Comparison of ENCODE assay signal across 14 cellular contexts in genomic region chr4:15455290-15455689, GRCh38. TPM values are rescaled to one million over a fixed set of nuclear protein-coding genes. Genes with fewer than 3 reads are reported as not detected.
DNase-seq lines count a peak whose midpoint lies in the region; ATAC-seq, FAIRE-seq and TF ChIP-seq lines count a peak whose summit lies in the region.
"Had no signal": no experiment of that assay in that cellular context is flagged by ENCODE, and none has a peak within 500 bp of the region (broad histone marks: within the 10 kb centered on the region; RNA-seq: fewer than 3 reads in every experiment).

No MANE protein-coding gene starts in this region.

- no peak overlapping the region for H3K27ac Mint-ChIP-seq in stimulated activated effector memory CD8-positive, alpha-beta T cell treated with anti-CD3 and anti-CD28 coated beads, Interleukin-12 subunit alpha, Interleukin-12 subunit beta, amount 100 ng/mL, for 72 hours
- H3K27ac Mint-ChIP-seq: activated naive CD8-positive, alpha-beta T cell; T-helper 2 cell treated with Interferon-gamma antibody and Interleukin-4, amounts not matched to agents 5 μg/mL and 100 μg/mL, for 36 hours had no signal

- H3K27me3 ChIP-seq in HepG2 (ENCODE audit: control insufficient read depth in 1 of 2, insufficient read depth in 2 of 2, low read length in 2 of 2) (no peaks in the 10 kb centered on the region), tibial nerve (no peaks in the 10 kb centered on the region)
- H3K27me3 ChIP-seq: Peyer's patch had no signal

- ATAC-seq in HepG2 = no peak
- ATAC-seq in stimulated activated effector memory CD8-positive, alpha-beta T cell treated with anti-CD3 and anti-CD28 coated beads, Interleukin-12 subunit alpha, Interleukin-12 subunit beta, amount 100 ng/mL, for 72 hours = no peak

- H3K4me3 ChIP-seq in coronary artery (peak overlapping the region; percentile 8), HepG2 (replicated peaks in 1 of 3; ENCODE audit: insufficient read depth in 1 of 3, low read depth in 2 of 3, low read length in 3 of 3) (no peak overlapping the region), tibial nerve (no peak overlapping the region)
- H3K4me3 ChIP-seq: Peyer's patch, skin epidermis had no signal

- peak; percentile 17 for DNase-seq in HuH-7 (ENCODE audit: low spot score)
- peak; percentile 88 for DNase-seq in coronary artery (ENCODE audit: low spot score)
- DNase-seq in HepG2 (ENCODE audit: low spot score) = no peak
- peak; percentile 58 to 83 for DNase-seq in tibial nerve (ENCODE audit: low spot score in 2 of 2)
- no peak for DNase-seq in stimulated activated effector memory CD8-positive, alpha-beta T cell treated with anti-CD3 and anti-CD28 coated beads, Interleukin-12 subunit alpha, Interleukin-12 subunit beta, amount 100 ng/mL, for 72 hours (ENCODE audit: low spot score in 2 of 2)
- no peak for DNase-seq in GM12892 (ENCODE audit: insufficient read length)
- no peak for DNase-seq in NCI-H2227 (lab: John Stamatoyannopoulos, UW; ENCODE audit: unreplicated experiment)
- DNase-seq: activated CD8-positive, alpha-beta memory T cell treated with anti-CD3 and anti-CD28 coated beads for 24 hours; NCI-H2171 had no signal

- intact Hi-C loops in HepG2 (cut with micrococcal nuclease; ENCODE audit: unreplicated experiment) = no loop called here

- FAIRE-seq in HepG2 (lab: Jason Lieb, UNC) (no peak), GM12892 (lab: Jason Lieb, UNC) (no peak)
- FAIRE-seq: GM12891 had no signal

- TF ChIP-seq POLR2A in HepG2 (IDR thresholded peaks at IDR 0.05; ENCODE audit: insufficient read depth in 1 of 2, low read depth in 2 of 2, low read length in 2 of 2) (no peak), tibial nerve (IDR thresholded peaks at IDR 0.05) (no peak), GM12892 (IDR thresholded peaks at IDR 0.05; ENCODE audit: low read depth, low read length) (no peak)

- TF ChIP-seq CTCF in coronary artery (IDR thresholded peaks at IDR 0.05) (no peak), HepG2 (CRISPR knock-in tag; IDR thresholded peaks at IDR 0.05) (no peak), tibial nerve (IDR thresholded peaks at IDR 0.05) (no peak)

- no peak overlapping the region for H3K9ac ChIP-seq in HepG2 (ENCODE audit: insufficient read depth, low read depth, low read length)

- no peak overlapping the region for H3K4me2 ChIP-seq in HepG2 (ENCODE audit: low read depth, low read length)

- TF ChIP-seq EP300 in HepG2 (IDR thresholded peaks at IDR 0.05; ENCODE audit: low read depth in 2 of 2, low read length in 2 of 2) (no peak), HepG2 (CRISPR knock-in tag; IDR thresholded peaks at IDR 0.05; ENCODE audit: borderline replicate concordance) (no peak), tibial nerve (IDR thresholded peaks at IDR 0.05) (peak; percentile 72 to 95)

- H3K27ac ChIP-seq in coronary artery = peak overlapping the region; percentile 66 to 87
- no peak overlapping the region for H3K27ac ChIP-seq in HepG2 (ENCODE audit: extremely low read length, insufficient read depth, low read length)
- H3K27ac ChIP-seq in tibial nerve = peak overlapping the region in 3 of 4 donors; percentile 28 to 79 (median 53)

- no peaks in the 10 kb centered on the region for H3K36me3 Mint-ChIP-seq in stimulated activated effector memory CD8-positive, alpha-beta T cell treated with anti-CD3 and anti-CD28 coated beads, Interleukin-12 subunit alpha, Interleukin-12 subunit beta, amount 100 ng/mL, for 72 hours
- H3K36me3 Mint-ChIP-seq: activated naive CD8-positive, alpha-beta T cell had no signal

- no peaks in the 10 kb centered on the region for H4K20me1 ChIP-seq in HepG2 (ENCODE audit: insufficient read depth, low read length)

- H3K36me3 ChIP-seq in HepG2 (replicated peaks in 1 of 2; ENCODE audit: control insufficient read depth in 1 of 2, insufficient read depth in 2 of 2, low read length in 2 of 2) (no peaks in the 10 kb centered on the region), tibial nerve (no peaks in the 10 kb centered on the region)
- H3K36me3 ChIP-seq: Peyer's patch had no signal

- H3K9me3 Mint-ChIP-seq in stimulated activated effector memory CD8-positive, alpha-beta T cell treated with anti-CD3 and anti-CD28 coated beads, Interleukin-12 subunit alpha, Interleukin-12 subunit beta, amount 100 ng/mL, for 72 hours = no peaks in the 10 kb centered on the region
- H3K9me3 Mint-ChIP-seq: T-helper 2 cell treated with Interferon-gamma antibody and Interleukin-4, amounts not matched to agents 5 μg/mL and 100 μg/mL, for 36 hours had no signal

- POLR2A ChIA-PET in HepG2 (lab: Yijun Ruan, JAX) = no interaction called here

- BruUV-seq in HepG2 (replicated peaks; lab: Mats Ljungman, UMichigan) = no TSS peak

- H2AFZ ChIP-seq in HepG2 (ENCODE audit: low read length) = no peak overlapping the region

- in situ Hi-C loops in HepG2 (cut with HindIII; ENCODE audit: extremely low pct_ligation_motif_present, low pct_unique_long_range_greater_than_20kb) = loop anchor here (5.0 kb wide), 1 partner anchor 218 kb away; no protein-coding TSS in a partner anchor

- no peak overlapping the region for H3K4me3 Mint-ChIP-seq in stimulated activated effector memory CD8-positive, alpha-beta T cell treated with anti-CD3 and anti-CD28 coated beads, Interleukin-12 subunit alpha, Interleukin-12 subunit beta, amount 100 ng/mL, for 72 hours
- H3K4me3 Mint-ChIP-seq: activated naive CD8-positive, alpha-beta T cell; T-helper 2 cell treated with Interferon-gamma antibody and Interleukin-4, amounts not matched to agents 5 μg/mL and 100 μg/mL, for 36 hours had no signal

- CTCF ChIA-PET in HepG2 (lab: Yijun Ruan, JAX; ENCODE audit: low intra/inter-chr PET ratio, low total read pairs) = no interaction called here

- H3K4me1 ChIP-seq in HepG2 (ENCODE audit: insufficient read depth, low read length) (no peaks in the 10 kb centered on the region), tibial nerve (peaks cover 2 to 61% (median 32%) of the 10 kb centered on the region in 4 donors)
- H3K4me1 ChIP-seq: Peyer's patch had no signal

- WGBS in HepG2 (ENCODE audit: low lambda C conversion rate) = 30% methylated on average over 3 of the region's 3 CpGs
- 81 to 82% methylated on average over 3 of the region's 3 CpGs for WGBS in tibial nerve, 2 donors

- no peaks in the 10 kb centered on the region for H3K4me1 Mint-ChIP-seq in stimulated activated effector memory CD8-positive, alpha-beta T cell treated with anti-CD3 and anti-CD28 coated beads, Interleukin-12 subunit alpha, Interleukin-12 subunit beta, amount 100 ng/mL, for 72 hours

- H3K9me3 ChIP-seq in HepG2 (ENCODE audit: low read length) = no peaks in the 10 kb centered on the region
- H3K9me3 ChIP-seq in tibial nerve = no peaks in the 10 kb centered on the region
- H3K9me3 ChIP-seq: Peyer's patch had no signal

- H3K79me2 ChIP-seq in HepG2 (ENCODE audit: insufficient read depth, low read length) = no peaks in the 10 kb centered on the region

- TF ChIP-seq RAD21 in HepG2 (CRISPR knock-in tag; IDR thresholded peaks at IDR 0.05) = no peak

RNA-seq across cellular contexts. Expression of gene CC2D2A, which starts 14.4 kb away (rescaled TPM):
- total RNA-seq in HepG2 (2016; rRNA removed; fragmentation: Illumina TruSeq; extraction: Trizol) (6.5 and 7.2 TPM in 2 replicates), tibial nerve (10 to 100 TPM; 29.5 to 47.9 (median 38.4) TPM)
- 1.8 and 1.9 TPM in 2 replicates for total RNA-seq in HepG2 (2016; cell fraction: cytosol; rRNA removed; fragmentation: Illumina TruSeq; extraction: Trizol; ENCODE audit: low read depth)
- 7.4 and 8.8 TPM in 2 replicates for total RNA-seq in HepG2 (2016; cell fraction: insoluble cytoplasmic fraction; rRNA removed; fragmentation: Illumina TruSeq; extraction: Trizol)
- total RNA-seq in HepG2 (2016; cell fraction: membrane; rRNA removed; fragmentation: Illumina TruSeq; extraction: Trizol) = 3.2 and 3.5 TPM in 2 replicates
- total RNA-seq in HepG2 (2016; cell fraction: nucleus; rRNA removed; fragmentation: Illumina TruSeq; extraction: Trizol) = 8.4 and 12.6 TPM in 2 replicates
- 2.4 and 4.2 TPM in 2 replicates for polyA plus RNA-seq in HepG2 (2011; rRNA removed)
- polyA plus RNA-seq in HepG2 (2011; cell fraction: cytosol; rRNA removed) = 1.4 and 3.5 TPM in 2 replicates
- 5.0 and 6.6 TPM in 2 replicates for polyA plus RNA-seq in HepG2 (2011; cell fraction: nucleus; rRNA removed)
- polyA plus RNA-seq in HepG2 (2012) = 2.4 and 4.9 TPM in 2 replicates
- polyA plus RNA-seq in HepG2 (2016; cell fraction: cytosol; fragmentation: Illumina TruSeq; extraction: Trizol; ENCODE audit: low read depth) = 1.2 TPM in 2 replicates
- 6.8 and 6.9 TPM in 2 replicates for polyA plus RNA-seq in HepG2 (2016; cell fraction: insoluble cytoplasmic fraction; fragmentation: Illumina TruSeq; extraction: Trizol; ENCODE audit: low read depth)
- polyA plus RNA-seq in HepG2 (2016; cell fraction: membrane; fragmentation: Illumina TruSeq; extraction: Trizol; ENCODE audit: low read depth) = 1.3 and 2.0 TPM in 2 replicates
- 9.0 and 12.6 TPM in 2 replicates for polyA plus RNA-seq in HepG2 (2016; cell fraction: nucleus; fragmentation: Illumina TruSeq; extraction: Trizol; ENCODE audit: insufficient read depth, low read depth)
- polyA minus RNA-seq in HepG2 (2011; rRNA and poly(A)+ RNA removed; ENCODE audit: low replicate concordance) = 2.0 and 7.9 TPM in 2 replicates
- 2.5 and 2.9 TPM in 2 replicates for polyA minus RNA-seq in HepG2 (2011; cell fraction: cytosol; rRNA and poly(A)+ RNA removed)
- polyA minus RNA-seq in HepG2 (2011; cell fraction: nucleus; rRNA and poly(A)+ RNA removed) = 8.5 and 10.7 TPM in 2 replicates
- 1.3 TPM for polyA plus RNA-seq in GM12892 (2012; ENCODE audit: missing spikeins)

RNA-seq across cellular contexts. Expression of gene C1QTNF7, which starts 27.5 kb away (rescaled TPM):
- total RNA-seq in HepG2 (2016; rRNA removed; fragmentation: Illumina TruSeq; extraction: Trizol) = not detected in 2 replicates
- total RNA-seq in HepG2 (2016; cell fraction: cytosol; rRNA removed; fragmentation: Illumina TruSeq; extraction: Trizol; ENCODE audit: low read depth) = not detected in 2 replicates
- total RNA-seq in HepG2 (2016; cell fraction: insoluble cytoplasmic fraction; rRNA removed; fragmentation: Illumina TruSeq; extraction: Trizol) = not detected in 2 replicates
- not detected in 2 replicates for total RNA-seq in HepG2 (2016; cell fraction: membrane; rRNA removed; fragmentation: Illumina TruSeq; extraction: Trizol)
- total RNA-seq in HepG2 (2016; cell fraction: nucleus; rRNA removed; fragmentation: Illumina TruSeq; extraction: Trizol) = not detected in 2 replicates
- polyA plus RNA-seq in HepG2 (2011; rRNA removed) = not detected in 2 replicates
- not detected in 2 replicates for polyA plus RNA-seq in HepG2 (2011; cell fraction: cytosol; rRNA removed)
- not detected in 2 replicates for polyA plus RNA-seq in HepG2 (2011; cell fraction: nucleus; rRNA removed)
- polyA plus RNA-seq in HepG2 (2012) = not detected in 2 replicates
- not detected in 2 replicates for polyA plus RNA-seq in HepG2 (2016; cell fraction: cytosol; fragmentation: Illumina TruSeq; extraction: Trizol; ENCODE audit: low read depth)
- polyA plus RNA-seq in HepG2 (2016; cell fraction: insoluble cytoplasmic fraction; fragmentation: Illumina TruSeq; extraction: Trizol; ENCODE audit: low read depth) = not detected in 2 replicates
- not detected in 2 replicates for polyA plus RNA-seq in HepG2 (2016; cell fraction: membrane; fragmentation: Illumina TruSeq; extraction: Trizol; ENCODE audit: low read depth)
- polyA plus RNA-seq in HepG2 (2016; cell fraction: nucleus; fragmentation: Illumina TruSeq; extraction: Trizol; ENCODE audit: insufficient read depth, low read depth) = not detected in 2 replicates
- not detected in 2 replicates for polyA minus RNA-seq in HepG2 (2011; rRNA and poly(A)+ RNA removed; ENCODE audit: low replicate concordance)
- not detected in 2 replicates for polyA minus RNA-seq in HepG2 (2011; cell fraction: cytosol; rRNA and poly(A)+ RNA removed)
- polyA minus RNA-seq in HepG2 (2011; cell fraction: nucleus; rRNA and poly(A)+ RNA removed) = not detected in 2 replicates
- total RNA-seq in tibial nerve = 10 to 100 TPM in 2 of 4 donors, 1 to 10 TPM in 2; 5.7 to 11.0 (median 8.2) TPM
- polyA plus RNA-seq in GM12892 (2012; ENCODE audit: missing spikeins) = not detected

Comparison
In these comparisons a context has a peak if more than half of its experiments do, and no peak if none do; other contexts are left out.
1. DNase-seq: peak in HuH-7 (single experiment), coronary artery (single experiment) and tibial nerve (2 of 2); none in HepG2 (single experiment), stimulated activated effector memory CD8-positive, alpha-beta T cell treated with anti-CD3 and anti-CD28 coated beads, Interleukin-12 subunit alpha, Interleukin-12 subunit beta, amount 100 ng/mL, for 72 hours (0 of 2), GM12892 (single experiment) and NCI-H2227 (single experiment).